ENCODE assay signal across 13 cellular contexts in genomic region chr21:45870851-45871615, GRCh38.
"Had no signal": no experiment of that assay in that cellular context is flagged by ENCODE, and none has a peak within 500 bp of the region (broad histone marks: within the 10 kb centered on the region; RNA-seq: fewer than 3 reads in every experiment).

No MANE protein-coding gene starts in this region.

- ATAC-seq: gastrocnemius medialis; naive thymus-derived CD4-positive, alpha-beta T cell; psoas muscle had no signal

- H3K36me3 ChIP-seq: gastrocnemius medialis had no signal

- H3K36me3 Mint-ChIP-seq: naive thymus-derived CD4-positive, alpha-beta T cell had no signal

- H3K4me1 ChIP-seq: gastrocnemius medialis, psoas muscle had no signal

- H3K4me3 Mint-ChIP-seq: naive thymus-derived CD4-positive, alpha-beta T cell had no signal

- H3K9me3 ChIP-seq: gastrocnemius medialis, psoas muscle had no signal

- H3K4me3 ChIP-seq: coronary artery, gastrocnemius medialis, lung, psoas muscle had no signal

- H3K9me3 Mint-ChIP-seq: naive thymus-derived CD4-positive, alpha-beta T cell had no signal

- DNase-seq: activated CD4-positive, alpha-beta T cell treated with anti-CD3 and anti-CD28 coated beads, Interleukin-2, amount 50 U/mL, for 4 hours; activated naive CD4-positive, alpha-beta T cell treated with Interleukin-2 at 50 U/mL for 16 hours; effector CD4-positive, alpha-beta T cell; gastrocnemius medialis; kidney glomerular epithelial cell; naive thymus-derived CD4-positive, alpha-beta T cell; occipital lobe; SHP77; stimulated activated CD4-positive, alpha-beta T cell treated with anti-CD3 and anti-CD28 coated beads, Interleukin-4, amount 100 ng/mL, for 4 hours; T-helper 2 cell had no signal

- H3K27me3 Mint-ChIP-seq: naive thymus-derived CD4-positive, alpha-beta T cell had no signal

- H3K27ac ChIP-seq: coronary artery, gastrocnemius medialis, psoas muscle had no signal

- H3K27ac Mint-ChIP-seq: naive thymus-derived CD4-positive, alpha-beta T cell had no signal
